In genomic region chr19:5691205-5691929, GRCh38 we compare ENCODE assay signal across 1 cellular context.
TF ChIP-seq lines count a peak whose summit lies in the region.

No MANE protein-coding gene starts in this region.

TF ChIP-seq in K562, 482 proteins besides CTCF, POLR2A, EP300 and RAD21 (continued from another document and continues in another):
- TF ChIP-seq MLLT1 (IDR thresholded peaks at IDR 0.05) = no peak
- TF ChIP-seq KLF13 (tag; IDR thresholded peaks at IDR 0.05; ENCODE audit: borderline replicate concordance, low read depth) = peak; percentile 42; the same call in 1 of the 2 replicates
- no peak for TF ChIP-seq RFX5 (IDR thresholded peaks at IDR 0.05; ENCODE audit: low read depth, low read length)
- TF ChIP-seq DIDO1 (tag; IDR thresholded peaks at IDR 0.05; ENCODE audit: low read depth) = no peak
- no peak for TF ChIP-seq ZNF79 (CRISPR knock-in tag; IDR thresholded peaks at IDR 0.05; ENCODE audit: low read depth)
- no peak for TF ChIP-seq SMARCC2 (IDR thresholded peaks at IDR 0.05; ENCODE audit: low read depth)
- no peak; the same call in 1 of the 2 replicates for TF ChIP-seq AFF4 (CRISPR knock-in tag; IDR thresholded peaks at IDR 0.05)
- no peak for TF ChIP-seq ZNF165 (CRISPR knock-in tag; IDR thresholded peaks at IDR 0.05; ENCODE audit: borderline replicate concordance)
- TF ChIP-seq DEAF1 (CRISPR knock-in tag; IDR thresholded peaks at IDR 0.05) = no peak
- no peak for TF ChIP-seq DLX4 (CRISPR knock-in tag; IDR thresholded peaks at IDR 0.05)
- TF ChIP-seq SRSF3 (IDR thresholded peaks at IDR 0.05; ENCODE audit: insufficient read depth, low read length) = no peak
- 0 out of 2 replicates have a peak, but pooled peaks have one; percentile 3 for TF ChIP-seq TFAP4 (CRISPR knock-in tag; IDR thresholded peaks at IDR 0.05; ENCODE audit: borderline replicate concordance)
- no peak for TF ChIP-seq ZFPM2 (CRISPR knock-in tag; IDR thresholded peaks at IDR 0.05)
- no peak for TF ChIP-seq MBD1 (CRISPR knock-in tag; IDR thresholded peaks at IDR 0.05)
- TF ChIP-seq ZBTB43 (CRISPR knock-in tag; IDR thresholded peaks at IDR 0.05) = no peak; the same call in 1 of the 2 replicates
- 0 out of 2 replicates have a peak, but pooled peaks have one; percentile 16 for TF ChIP-seq ZBTB9 (CRISPR knock-in tag; IDR thresholded peaks at IDR 0.05)
- no peak for TF ChIP-seq ZZZ3 (IDR thresholded peaks at IDR 0.05)
- no peak for TF ChIP-seq GATA2 (CRISPR knock-in tag; IDR thresholded peaks at IDR 0.05)
- TF ChIP-seq ERF (CRISPR knock-in tag; IDR thresholded peaks at IDR 0.05) = 0 out of 2 replicates have a peak, but pooled peaks have one; percentile 9
- no peak for TF ChIP-seq E2F8 (IDR thresholded peaks at IDR 0.05; ENCODE audit: low read depth, partially characterized antibody)
- no peak for TF ChIP-seq NKRF (IDR thresholded peaks at IDR 0.05; ENCODE audit: borderline replicate concordance)
- no peak for TF ChIP-seq BRF2 (IDR thresholded peaks at IDR 0.05; ENCODE audit: borderline replicate concordance, insufficient read depth, insufficient read length)
- TF ChIP-seq ZNF316 (IDR thresholded peaks at IDR 0.05) = no peak
- TF ChIP-seq FOXK2 (conservative IDR thresholded peaks at IDR 0.05 in 1 of 2, IDR thresholded peaks at IDR 0.05 in 1 of 2; ENCODE audit: low read depth in 2 of 2) = no peak
- no peak for TF ChIP-seq ZNF253 (CRISPR knock-in tag; conservative IDR thresholded peaks at IDR 0.05)
- TF ChIP-seq ZNF347 (CRISPR knock-in tag; IDR thresholded peaks at IDR 0.05; ENCODE audit: low read depth) = no peak
- TF ChIP-seq CHCHD3 (CRISPR knock-in tag; IDR thresholded peaks at IDR 0.05) = no peak
- no peak for TF ChIP-seq PPARD (CRISPR knock-in tag; IDR thresholded peaks at IDR 0.05)
- TF ChIP-seq ZNF639 (CRISPR knock-in tag; conservative IDR thresholded peaks at IDR 0.05 in 1 of 2, IDR thresholded peaks at IDR 0.05 in 1 of 2) = no peak
- TF ChIP-seq RBM34 (IDR thresholded peaks at IDR 0.05; ENCODE audit: borderline replicate concordance, insufficient read depth, low read length) = no peak
